Comparison of ENCODE assay signal across 25 cellular contexts in the genomic region with DNA sequence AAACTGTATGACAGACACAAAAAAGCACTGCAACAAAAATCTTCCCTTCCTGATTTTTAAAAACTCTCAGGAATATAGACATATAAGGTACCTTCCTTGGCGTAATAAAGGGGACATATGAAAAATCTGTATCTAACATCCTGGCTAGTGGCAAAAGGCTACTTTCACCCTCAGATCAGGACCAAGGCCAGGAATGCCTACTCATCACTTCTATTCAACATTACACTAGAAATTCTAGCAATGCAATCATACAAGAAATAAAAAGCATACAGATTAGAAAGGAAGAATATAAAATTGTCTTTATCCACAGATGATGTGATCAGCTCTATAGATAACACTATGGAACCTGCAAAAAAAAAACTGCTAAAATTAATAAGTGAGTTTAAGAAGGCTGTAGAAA.
"Had no signal": no experiment of that assay in that cellular context is flagged by ENCODE, and none has a peak within 500 bp of the region (broad histone marks: within the 10 kb centered on the region; RNA-seq: fewer than 3 reads in every experiment).

No MANE protein-coding gene starts in this region.

- H3K4me1 Mint-ChIP-seq: neural progenitor cell had no signal

- H3K4me2 ChIP-seq: neural progenitor cell, smooth muscle cell had no signal

- DNase-seq: colonic mucosa; effector memory CD4-positive, alpha-beta T cell; foreskin melanocyte; head of caudate nucleus; left ventricle myocardium superior; lower lobe of right lung; natural killer cell; stimulated activated CD4-positive, alpha-beta T cell treated with anti-CD3 and anti-CD28 coated beads, Interleukin-12 subunit alpha, Interleukin-12 subunit beta, amount 100 ng/mL, for 4 hours; stimulated activated CD4-positive, alpha-beta T cell treated with anti-CD3 and anti-CD28 coated beads, Interleukin-1b, Interleukin-23, amount 100 ng/mL, for 48 hours; stimulated activated CD4-positive, alpha-beta T cell treated with anti-CD3 and anti-CD28 coated beads, Interleukin-4, amount 100 ng/mL, for 1 hour; stimulated activated CD8-positive, alpha-beta memory T cell treated with anti-CD3 and anti-CD28 coated beads, Interleukin-4, amount 100 ng/mL, for 48 hours; stimulated activated naive CD4-positive, alpha-beta T cell; stimulated activated naive CD8-positive, alpha-beta T cell treated with anti-CD3 and anti-CD28 coated beads, Interleukin-15, amount 100 ng/mL, for 72 hours; thyroid gland had no signal

- FAIRE-seq: endothelial cell of umbilical vein, keratinocyte had no signal

- H3K27ac ChIP-seq: colonic mucosa, esophagus muscularis mucosa, lower lobe of right lung, neural progenitor cell, parathyroid adenoma, suprapubic skin, thyroid gland, vagina had no signal

- H3K4me1 ChIP-seq: colonic mucosa, esophagus muscularis mucosa, neural progenitor cell, parathyroid adenoma, suprapubic skin, thyroid gland had no signal

- H3K36me3 ChIP-seq: colonic mucosa, neural progenitor cell, thyroid gland, vagina had no signal

- H3K4me3 Mint-ChIP-seq: dendritic cell treated with granulocyte-macrophage colony-stimulating factor and Interleukin-4, amounts not matched to agents 40 ng/mL and 50 ng/mL, for 4 days; natural killer cell; neural progenitor cell; stimulated activated naive CD8-positive, alpha-beta T cell treated with anti-CD3 and anti-CD28 coated beads, Interleukin-15, amount 100 ng/mL, for 72 hours had no signal

- H3K4me3 ChIP-seq: colonic mucosa, esophagus muscularis mucosa, lower lobe of right lung, neural progenitor cell, smooth muscle cell, suprapubic skin, thyroid gland, vagina had no signal

- H3K9me3 Mint-ChIP-seq: dendritic cell treated with granulocyte-macrophage colony-stimulating factor and Interleukin-4, amounts not matched to agents 40 ng/mL and 50 ng/mL, for 4 days; natural killer cell; neural progenitor cell; stimulated activated naive CD8-positive, alpha-beta T cell treated with anti-CD3 and anti-CD28 coated beads, Interleukin-15, amount 100 ng/mL, for 72 hours had no signal

- H3K27me3 Mint-ChIP-seq: dendritic cell treated with granulocyte-macrophage colony-stimulating factor and Interleukin-4, amounts not matched to agents 40 ng/mL and 50 ng/mL, for 4 days; progenitor cell of endocrine pancreas; stimulated activated naive CD8-positive, alpha-beta T cell treated with anti-CD3 and anti-CD28 coated beads, Interleukin-15, amount 100 ng/mL, for 72 hours had no signal

- H3K9me3 ChIP-seq: colonic mucosa, esophagus muscularis mucosa, lower lobe of right lung, suprapubic skin, thyroid gland, vagina had no signal

- H3K27me3 ChIP-seq: colonic mucosa, esophagus muscularis mucosa, neural progenitor cell, suprapubic skin, thyroid gland, vagina had no signal

- H3K36me3 Mint-ChIP-seq: natural killer cell had no signal

- ATAC-seq: left ventricle myocardium superior; lower lobe of right lung; natural killer cell; sciatic nerve; stimulated activated naive CD8-positive, alpha-beta T cell treated with anti-CD3 and anti-CD28 coated beads, Interleukin-15, amount 100 ng/mL, for 72 hours had no signal

- H3K27ac Mint-ChIP-seq: dendritic cell treated with granulocyte-macrophage colony-stimulating factor and Interleukin-4, amounts not matched to agents 40 ng/mL and 50 ng/mL, for 4 days; neural progenitor cell; progenitor cell of endocrine pancreas; stimulated activated naive CD8-positive, alpha-beta T cell treated with anti-CD3 and anti-CD28 coated beads, Interleukin-15, amount 100 ng/mL, for 72 hours had no signal
